In genomic region chr1:77683142-77683835, GRCh38 we compare ENCODE assay signal across 8 cellular contexts. TPM values are rescaled to one million over a fixed set of nuclear protein-coding genes. Genes with fewer than 3 reads are reported as not detected.
DNase-seq lines count a peak whose midpoint lies in the region; ATAC-seq, FAIRE-seq and TF ChIP-seq lines count a peak whose summit lies in the region.

No MANE protein-coding gene starts in this region.

- WGBS in adipose tissue, 3 donors: 0 to 1% (median 1%) methylated on average over 53 to 64 of the region's 64 CpGs

- FAIRE-seq in GM12892 (lab: Jason Lieb, UNC): no peak

- peak overlapping the region; percentile 70 for H3K27ac ChIP-seq in adipose tissue (ENCODE audit: low read depth, low read length)

- no peaks in the 10 kb centered on the region for H3K27me3 Mint-ChIP-seq in progenitor cell of endocrine pancreas

- ATAC-seq in HG02840 (IDR thresholded peaks at IDR 0.05; ENCODE audit: low FRiP score, unreplicated experiment): peak; percentile 72
- peak; percentile 89 to 91 for ATAC-seq in left cardiac atrium

- H3K36me3 Mint-ChIP-seq in progenitor cell of endocrine pancreas (ENCODE audit: insufficient read depth): no peaks in the 10 kb centered on the region

- intact Hi-C loops in left cardiac atrium (cut with DNase I): no loop called here

- H3K9me3 Mint-ChIP-seq in progenitor cell of endocrine pancreas (ENCODE audit: low read depth): no peaks in the 10 kb centered on the region

- peak; percentile 70; the same call in 1 of the 2 replicates for TF ChIP-seq POLR2A in GM12892 (IDR thresholded peaks at IDR 0.05; ENCODE audit: low read depth, low read length)

- peaks cover 28% of the 10 kb centered on the region for H3K4me1 Mint-ChIP-seq in progenitor cell of endocrine pancreas (ENCODE audit: low read depth)

- peak overlapping the region; percentile 86 for H3K4me3 Mint-ChIP-seq in progenitor cell of endocrine pancreas (ENCODE audit: low read depth)

- H3K27ac Mint-ChIP-seq in progenitor cell of endocrine pancreas: peak overlapping the region; percentile 99

- TF ChIP-seq CTCF in progenitor cell of endocrine pancreas (IDR thresholded peaks at IDR 0.05; ENCODE audit: unreplicated experiment): peak; percentile 88

- peak; percentile 64 for DNase-seq in GM12892 (ENCODE audit: insufficient read length)
- DNase-seq in NCI-H1417 treated with DMSO at 0.1 percent for 48 hours (lab: John Stamatoyannopoulos, UW): peak; percentile 49
- DNase-seq in SW 1271 (lab: John Stamatoyannopoulos, UW): peak; percentile 51 to 86
- DNase-seq in left cardiac atrium: peak; percentile 95
- DNase-seq in progenitor cell of endocrine pancreas (ENCODE audit: low spot score, unreplicated experiment): peak; percentile 92
- peak; percentile 94 for DNase-seq in ureter (ENCODE audit: low spot score)

RNA-seq across cellular contexts. Expression of gene ZZZ3, which starts 0.8 kb away (rescaled TPM):
- polyA plus RNA-seq in GM12892 (2012; ENCODE audit: missing spikeins): 20.4 TPM
- 10 to 100 TPM in 1 of 3 donors, 1 to 10 TPM in 2; 7.8 to 10.0 (median 9.3) TPM for polyA plus RNA-seq in adipose tissue
- total RNA-seq in left cardiac atrium: 10 to 100 TPM; 32.2 to 35.5 TPM
- total RNA-seq in progenitor cell of endocrine pancreas: 59.3 and 62.3 TPM in 2 replicates
- 77.2 TPM for total RNA-seq in ureter

Comparison
In these comparisons a context has a peak if more than half of its experiments do, and no peak if none do; other contexts are left out.
1. Peak in every context shown above with its lines: DNase-seq, ATAC-seq and H3K27ac ChIP-seq.